Comparison of ENCODE assay signal across 8 cellular contexts in genomic region chr7:50393547-50394252, GRCh38. TPM values are rescaled to one million over a fixed set of nuclear protein-coding genes. Genes with fewer than 3 reads are reported as not detected.
DNase-seq lines count a peak whose midpoint lies in the region; ATAC-seq and TF ChIP-seq lines count a peak whose summit lies in the region.

No MANE protein-coding gene starts in this region.

- TF ChIP-seq CTCF in stomach (IDR thresholded peaks at IDR 0.05), result no peak

- no peaks in the 10 kb centered on the region for H3K9me3 Mint-ChIP-seq in stimulated activated naive B cell treated with anti-CD40 and anti-IgM and Interleukin-4, amounts not matched to agents 10 μg/mL and 1 μg/mL and 100 μg/mL, for 72 hours

- intact Hi-C loops in stomach (cut with DNase I; ENCODE audit: low total_unique reads), result no loop called here

- peaks cover 0 to 6% (median 0%) of the 10 kb centered on the region in 3 donors for H3K27me3 ChIP-seq in stomach

- ATAC-seq in GM19463 (IDR thresholded peaks at IDR 0.05; ENCODE audit: unreplicated experiment), result peak; percentile 34
- peak; percentile 71 to 80 for ATAC-seq in stimulated activated naive B cell treated with anti-CD40 and anti-IgM and Interleukin-4, amounts not matched to agents 10 μg/mL and 1 μg/mL and 100 μg/mL, for 72 hours (replicated peaks)

- peaks cover 65 to 73% of the 10 kb centered on the region in 2 donors for H3K36me3 Mint-ChIP-seq in stimulated activated naive B cell treated with anti-CD40 and anti-IgM and Interleukin-4, amounts not matched to agents 10 μg/mL and 1 μg/mL and 100 μg/mL, for 72 hours

- no peak for TF ChIP-seq EP300 in stomach (IDR thresholded peaks at IDR 0.05)

- no peak overlapping the region for H3K27ac ChIP-seq in stomach

- H3K4me3 ChIP-seq in stomach, result no peak overlapping the region

- H3K27me3 Mint-ChIP-seq in stimulated activated naive B cell treated with anti-CD40 and anti-IgM and Interleukin-4, amounts not matched to agents 10 μg/mL and 1 μg/mL and 100 μg/mL, for 72 hours, result no peaks in the 10 kb centered on the region

- H3K4me3 Mint-ChIP-seq in stimulated activated naive B cell treated with anti-CD40 and anti-IgM and Interleukin-4, amounts not matched to agents 10 μg/mL and 1 μg/mL and 100 μg/mL, for 72 hours, result peak overlapping the region; percentile 72 to 74

- peaks cover 68 to 91% of the 10 kb centered on the region in 2 donors for H3K4me1 Mint-ChIP-seq in stimulated activated naive B cell treated with anti-CD40 and anti-IgM and Interleukin-4, amounts not matched to agents 10 μg/mL and 1 μg/mL and 100 μg/mL, for 72 hours

- peak overlapping the region; percentile 94 for H3K27ac Mint-ChIP-seq in stimulated activated naive B cell treated with anti-CD40 and anti-IgM and Interleukin-4, amounts not matched to agents 10 μg/mL and 1 μg/mL and 100 μg/mL, for 72 hours

- no peaks in the 10 kb centered on the region for H3K9me3 ChIP-seq in stomach

- 57 to 67% (median 61%) methylated on average over 9 of the region's 9 CpGs for WGBS in stomach, 5 donors

- peaks cover 0 to 25% (median 0%) of the 10 kb centered on the region in 4 donors for H3K36me3 ChIP-seq in stomach

- peaks cover 0 to 9% (median 0%) of the 10 kb centered on the region in 4 donors for H3K4me1 ChIP-seq in stomach

- TF ChIP-seq POLR2A in stomach (IDR thresholded peaks at IDR 0.05), result no peak

- DNase-seq in MV-4-11 (lab: John Stamatoyannopoulos, UW), result peak; percentile 23
- peak; percentile 52 for DNase-seq in activated effector memory CD4-positive, alpha-beta T cell treated with Interleukin-2 at 50 U/mL for 16 hours
- peak; percentile 68 for DNase-seq in stimulated activated naive B cell treated with anti-CD40 and anti-IgM and Interleukin-4, amounts not matched to agents 10 μg/mL and 1 μg/mL and 100 μg/mL, for 72 hours
- DNase-seq in AML-193 (lab: John Stamatoyannopoulos, UW), result no peak
- no peak for DNase-seq in stomach
- no peak for DNase-seq in middle frontal gyrus (ENCODE audit: extremely low spot score, low spot score)
- no peak for DNase-seq in RPMI8226

RNA-seq across cellular contexts. Expression of gene FIGNL1, which starts 56.5 kb away (rescaled TPM):
- 10 to 100 TPM in 2 of 5 donors, 1 to 10 TPM in 2, under 1 TPM in 1; 0.29 to 32.1 (median 6.4) TPM for total RNA-seq in stomach
- polyA plus RNA-seq in stomach, result 1 to 10 TPM; 2.1 to 5.2 (median 3.2) TPM

Comparison
In these comparisons a context has a peak if more than half of its experiments do, and no peak if none do; other contexts are left out.
1. DNase-seq: peak in MV-4-11 (single experiment), activated effector memory CD4-positive, alpha-beta T cell treated with Interleukin-2 at 50 U/mL for 16 hours (single experiment) and stimulated activated naive B cell treated with anti-CD40 and anti-IgM and Interleukin-4, amounts not matched to agents 10 μg/mL and 1 μg/mL and 100 μg/mL, for 72 hours (single experiment); none in AML-193 (0 of 2), stomach (single experiment), middle frontal gyrus (single experiment) and RPMI8226 (single experiment).